ENCODE assay signal across 8 cellular contexts in genomic region chr10:93673791-93674190, GRCh38.
"Had no signal": no experiment of that assay in that cellular context is flagged by ENCODE, and none has a peak within 500 bp of the region (broad histone marks: within the 10 kb centered on the region; RNA-seq: fewer than 3 reads in every experiment).

No MANE protein-coding gene starts in this region.

- H3K4me3 ChIP-seq: GM12878 had no signal

- ATAC-seq: GM12878 had no signal

- DNase-seq: GDM1, GF-D8 had no signal

- FAIRE-seq: G401.6, GM12891, GM12892, GM18507, GM19239 had no signal
